ENCODE assay signal across 16 cellular contexts in the genomic region with DNA sequence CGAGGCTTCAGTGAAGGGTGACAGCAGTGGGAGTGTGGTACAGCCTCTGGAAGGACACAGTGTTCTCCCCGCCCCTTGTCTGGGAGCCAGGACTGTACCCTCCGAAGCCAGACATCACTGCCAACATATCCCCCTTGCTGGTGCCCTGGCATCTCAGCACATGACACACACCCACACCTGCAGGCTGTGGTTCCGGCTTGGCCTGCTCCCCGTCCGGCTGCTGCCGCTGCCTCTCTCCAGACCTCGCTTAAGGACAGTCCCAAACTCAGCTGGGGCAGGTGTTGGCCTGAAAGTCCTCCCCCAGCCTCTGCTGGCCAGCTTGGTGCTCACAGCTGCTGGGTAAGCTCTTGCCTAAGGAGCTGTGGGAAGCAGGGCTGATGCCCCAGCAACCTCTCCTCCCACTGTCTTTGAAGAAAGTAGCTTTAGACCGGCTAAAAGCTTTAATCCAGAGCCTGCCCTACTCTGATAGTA. TPM values are rescaled to one million over a fixed set of nuclear protein-coding genes. Genes with fewer than 3 reads are reported as not detected.
"Had no signal": no experiment of that assay in that cellular context is flagged by ENCODE, and none has a peak within 500 bp of the region (broad histone marks: within the 10 kb centered on the region; RNA-seq: fewer than 3 reads in every experiment).

No MANE protein-coding gene starts in this region.

- H3K4me1 ChIP-seq: lower lobe of right lung, pancreas had no signal

- H3K4me3 Mint-ChIP-seq: activated T-helper 17 cell treated with anti-CD3 and anti-CD28 coated beads, Interleukin-2, amount 50 U/mL, for 72 hours; mesothelial cell of epicardium; T-helper 2 cell treated with Interferon-gamma antibody and Interleukin-4, amounts not matched to agents 5 μg/mL and 100 μg/mL, for 36 hours had no signal

- H3K27ac ChIP-seq: lower lobe of right lung, pancreas had no signal

- DNase-seq: activated CD4-positive, alpha-beta T cell treated with anti-CD3 and anti-CD28 coated beads, Interleukin-2, amount 50 U/mL, for 4 hours; activated CD4-positive, CD25-positive, alpha-beta regulatory T cell treated with anti-CD3 and anti-CD28 coated beads, Interleukin-2, amount 50 U/mL, for 72 hours; activated naive CD4-positive, alpha-beta T cell treated with Interleukin-2 at 50 U/mL for 16 hours; kidney glomerular epithelial cell; lower lobe of right lung; pancreas; retina; small intestine; stimulated activated CD4-positive, alpha-beta T cell treated with anti-CD3 and anti-CD28 coated beads, Interleukin-4, amount 100 ng/mL, for 24 hours; stimulated activated naive CD4-positive, alpha-beta T cell; trophoblast cell had no signal

- H3K9me3 Mint-ChIP-seq: activated T-helper 17 cell treated with anti-CD3 and anti-CD28 coated beads, Interleukin-2, amount 50 U/mL, for 72 hours; mesothelial cell of epicardium; T-helper 2 cell treated with Interferon-gamma antibody and Interleukin-4, amounts not matched to agents 5 μg/mL and 100 μg/mL, for 36 hours had no signal

- H3K27ac Mint-ChIP-seq: activated T-helper 17 cell treated with anti-CD3 and anti-CD28 coated beads, Interleukin-2, amount 50 U/mL, for 72 hours; mesothelial cell of epicardium; T-helper 2 cell treated with Interferon-gamma antibody and Interleukin-4, amounts not matched to agents 5 μg/mL and 100 μg/mL, for 36 hours had no signal

- H3K4me1 Mint-ChIP-seq: activated T-helper 17 cell treated with anti-CD3 and anti-CD28 coated beads, Interleukin-2, amount 50 U/mL, for 72 hours; mesothelial cell of epicardium had no signal

- ATAC-seq: activated T-helper 17 cell treated with anti-CD3 and anti-CD28 coated beads, Interleukin-2, amount 50 U/mL, for 72 hours; esophagus mucosa; lower lobe of right lung; pancreas had no signal

- H3K27me3 ChIP-seq: pancreas had no signal

- H3K4me3 ChIP-seq: lower lobe of right lung, pancreas had no signal

- FAIRE-seq: pancreas, small intestine had no signal

- H3K36me3 Mint-ChIP-seq: mesothelial cell of epicardium had no signal

- H3K9me3 ChIP-seq: lower lobe of right lung, pancreas had no signal

RNA-seq across cellular contexts. Expression of a gene that starts 7.0 kb away (rescaled TPM):
- total RNA-seq: activated T-helper 17 cell treated with anti-CD3 and anti-CD28 coated beads, Interleukin-2, amount 50 U/mL, for 72 hours; subcutaneous adipose tissue had no signal
